8 cellular contexts compared by ENCODE assay signal in genomic region chr14:34051966-34052657, GRCh38.
DNase-seq lines count a peak whose midpoint lies in the region; ATAC-seq and FAIRE-seq lines count a peak whose summit lies in the region.
"Had no signal": no experiment of that assay in that cellular context is flagged by ENCODE, and none has a peak within 500 bp of the region (broad histone marks: within the 10 kb centered on the region; RNA-seq: fewer than 3 reads in every experiment).

No MANE protein-coding gene starts in this region.

- no peak overlapping the region for H3K4me3 ChIP-seq in skeletal muscle cell (ENCODE audit: low read depth, low read length)
- H3K4me3 ChIP-seq: gastrocnemius medialis had no signal

- H3K4me1 Mint-ChIP-seq in activated T-helper 17 cell treated with anti-CD3 and anti-CD28 coated beads, Interleukin-2, amount 50 U/mL, for 72 hours, result peaks cover 30% of the 10 kb centered on the region

- DNase-seq in GM19239 (ENCODE audit: insufficient read length, low spot score) (no peak), skeletal muscle cell (ENCODE audit: low read depth) (peak; percentile 60), NAMALWA (ENCODE audit: low spot score) (no peak), DMS153 treated with DMSO at 0.1 percent for 48 hours (lab: John Stamatoyannopoulos, UW; ENCODE audit: unreplicated experiment) (no peak)
- DNase-seq: gastrocnemius medialis had no signal

- no peaks in the 10 kb centered on the region for H3K27me3 Mint-ChIP-seq in activated T-helper 17 cell treated with anti-CD3 and anti-CD28 coated beads, Interleukin-2, amount 50 U/mL, for 72 hours

- FAIRE-seq in GM19239 (lab: Jason Lieb, UNC), result peak; percentile 83

- peak overlapping the region; percentile 64 for H3K27ac Mint-ChIP-seq in activated T-helper 17 cell treated with anti-CD3 and anti-CD28 coated beads, Interleukin-2, amount 50 U/mL, for 72 hours

- H3K36me3 Mint-ChIP-seq in activated T-helper 17 cell treated with anti-CD3 and anti-CD28 coated beads, Interleukin-2, amount 50 U/mL, for 72 hours (ENCODE audit: low read depth), result no peaks in the 10 kb centered on the region

- ATAC-seq in HG03354 (IDR thresholded peaks at IDR 0.05; ENCODE audit: poor library complexity, severe bottlenecking, unreplicated experiment), result peak; percentile 56
- ATAC-seq in activated T-helper 17 cell treated with anti-CD3 and anti-CD28 coated beads, Interleukin-2, amount 50 U/mL, for 72 hours (replicated peaks), result peak; percentile 89
- no peak for ATAC-seq in GM21526 (IDR thresholded peaks at IDR 0.05; ENCODE audit: low FRiP score, unreplicated experiment)

- H3K9me3 Mint-ChIP-seq in activated T-helper 17 cell treated with anti-CD3 and anti-CD28 coated beads, Interleukin-2, amount 50 U/mL, for 72 hours, result no peaks in the 10 kb centered on the region

- H3K4me3 Mint-ChIP-seq in activated T-helper 17 cell treated with anti-CD3 and anti-CD28 coated beads, Interleukin-2, amount 50 U/mL, for 72 hours, result peak overlapping the region; percentile 51
